19 cellular contexts compared by ENCODE assay signal in the genomic region with DNA sequence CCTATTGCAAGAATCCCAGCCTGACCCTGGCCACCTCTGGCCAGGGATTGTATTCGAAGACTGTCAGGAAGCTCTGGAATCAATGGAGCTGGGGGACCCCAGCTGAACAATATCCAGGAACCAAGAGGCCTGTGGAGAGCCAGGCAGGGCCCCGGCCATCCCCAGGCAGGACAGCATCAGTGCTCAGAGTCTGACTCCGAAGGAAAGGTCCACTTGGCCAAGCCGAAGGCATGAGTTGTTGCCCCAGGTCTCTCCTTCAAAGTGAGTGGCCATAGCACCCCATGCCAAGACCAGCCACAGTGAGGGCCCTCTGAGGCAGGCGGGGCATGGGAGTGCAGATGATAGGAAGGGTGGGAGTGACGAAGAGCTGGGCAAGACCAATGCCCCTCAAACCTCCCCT.
"Had no signal": no experiment of that assay in that cellular context is flagged by ENCODE, and none has a peak within 500 bp of the region (broad histone marks: within the 10 kb centered on the region; RNA-seq: fewer than 3 reads in every experiment).

No MANE protein-coding gene starts in this region.

- DNase-seq: Karpas-422, KG1, MG63, NCI-H1092, NCI-H1436, NCI-H187, NCI-H2029, NCI-H2081 treated with DMSO at 0.1 percent for 48 hours, NCI-H2171, NCI-H226, NCI-H446, NCI-H510A, NCI-H524 treated with DMSO at 0.1 percent for 48 hours, NCI-H69, NCI-H774, SHP77, SK-N-SH, SW 1271 had no signal

- FAIRE-seq: RCC 7860 had no signal

- H3K9me3 ChIP-seq: MG63 had no signal

- H3K27me3 ChIP-seq: MG63 had no signal

- H3K9ac ChIP-seq: SK-N-SH had no signal

- H3K36me3 ChIP-seq: MG63 had no signal

- H3K4me2 ChIP-seq: SK-N-SH had no signal

- H3K4me3 ChIP-seq: MG63 had no signal
